8 cellular contexts compared by ENCODE assay signal in genomic region chr2:20411361-20411894, GRCh38. TPM values are rescaled to one million over a fixed set of nuclear protein-coding genes. Genes with fewer than 3 reads are reported as not detected.
DNase-seq lines count a peak whose midpoint lies in the region; ATAC-seq and TF ChIP-seq lines count a peak whose summit lies in the region.

No MANE protein-coding gene starts in this region.

- peak; percentile 15 for TF ChIP-seq RAD21 in neural cell (conservative IDR thresholded peaks at IDR 0.05)

- intact Hi-C loops in OCI-LY7 (cut with micrococcal nuclease; ENCODE audit: unreplicated experiment) = no loop called here

- TF ChIP-seq CTCF in OCI-LY7 (conservative IDR thresholded peaks at IDR 0.05; ENCODE audit: low read length) (peak; percentile 83), neural cell (IDR thresholded peaks at IDR 0.05; ENCODE audit: poor library complexity, severe bottlenecking) (peak; percentile 42)

- in situ Hi-C loops in Caki2 (cut with HindIII; ENCODE audit: low pct_unique_long_range_greater_than_20kb, low sequenced_read_pairs) = no loop called here

- no peaks in the 10 kb centered on the region for H3K9me2 ChIP-seq in OCI-LY7 (ENCODE audit: insufficient read depth, low read length)
- no peaks in the 10 kb centered on the region for H3K9me2 ChIP-seq in neural cell (ENCODE audit: insufficient read depth, low read length)

- no peaks in the 10 kb centered on the region for H3F3A ChIP-seq in neural cell (ENCODE audit: insufficient read depth, low read length, poor library complexity, severe bottlenecking)

- DNase-seq in Caki2 (ENCODE audit: low read depth) (peak; percentile 56), OCI-LY7 (ENCODE audit: low spot score) (peak; percentile 73), activated T-cell treated with anti-CD3 and anti-CD28 coated beads for 24 hours (ENCODE audit: low read depth) (peak; percentile 53), fibroblast of gingiva (ENCODE audit: low read depth) (peak; percentile 71), stromal cell of bone marrow (ENCODE audit: low read depth) (peak; percentile 68)

- POLR2A ChIA-PET in OCI-LY7 (lab: Charles Lee) = interaction anchor here (0.6 to 1.6 kb wide), 4 partner anchors 13 to 84 kb away, joined by 3 to 8 read pairs (median 4); no protein-coding TSS in a partner anchor

- no peak overlapping the region for H3K9ac ChIP-seq in neural cell (ENCODE audit: low read length)

- H3K36me3 ChIP-seq in OCI-LY7 (ENCODE audit: insufficient read depth, low read length) (no peaks in the 10 kb centered on the region), neural cell (ENCODE audit: insufficient read depth, low read length) (no peaks in the 10 kb centered on the region)

- H3K4me3 ChIP-seq in OCI-LY7 (ENCODE audit: low read depth, low read length, poor library complexity, severe bottlenecking) = no peak overlapping the region
- no peak overlapping the region for H3K4me3 ChIP-seq in neural cell (ENCODE audit: low read length)

- ATAC-seq in GM19372 (IDR thresholded peaks at IDR 0.05; ENCODE audit: low read depth, unreplicated experiment) = peak; percentile 100
- peak; percentile 100 for ATAC-seq in HG03432 (IDR thresholded peaks at IDR 0.05; ENCODE audit: unreplicated experiment)

- H3K27ac ChIP-seq in OCI-LY7 (ENCODE audit: low read depth, low read length, poor library complexity, severe bottlenecking) (no peak overlapping the region), neural cell (ENCODE audit: low read length) (no peak overlapping the region)

- no peaks in the 10 kb centered on the region for H3K4me1 ChIP-seq in OCI-LY7 (ENCODE audit: insufficient read depth, low read length, poor library complexity, severe bottlenecking)

- CTCF ChIA-PET in OCI-LY7 (lab: Charles Lee; ENCODE audit: unreplicated experiment) = interaction anchor here (0.6 to 2.3 kb wide), 8 partner anchors 8 to 201 kb away, joined by 3 to 13 read pairs (median 6); no protein-coding TSS in a partner anchor

- no peaks in the 10 kb centered on the region for H3K27me3 ChIP-seq in neural cell (ENCODE audit: insufficient read depth, low read depth, low read length)

- no peak for TF ChIP-seq EP300 in neural cell (conservative IDR thresholded peaks at IDR 0.05; ENCODE audit: poor library complexity, severe bottlenecking)

- no TSS peak for BruUV-seq in OCI-LY7 (replicated peaks; lab: Mats Ljungman, UMichigan)

- peaks cover 24% of the 10 kb centered on the region for H3K9me3 ChIP-seq in OCI-LY7 (ENCODE audit: low read length)
- peaks cover 4% of the 10 kb centered on the region for H3K9me3 ChIP-seq in neural cell (ENCODE audit: low read length)

- H2AFZ ChIP-seq in OCI-LY7 (ENCODE audit: low read length) (no peak overlapping the region), neural cell (ENCODE audit: low read depth, low read length) (no peak overlapping the region)

- no peak overlapping the region for H3K4me2 ChIP-seq in OCI-LY7 (ENCODE audit: low read length)
- H3K4me2 ChIP-seq in neural cell (ENCODE audit: low read length) = no peak overlapping the region

- no peaks in the 10 kb centered on the region for H4K20me1 ChIP-seq in OCI-LY7 (ENCODE audit: insufficient read depth, low read length)
- no peaks in the 10 kb centered on the region for H4K20me1 ChIP-seq in neural cell (ENCODE audit: insufficient read depth)

- H3K79me2 ChIP-seq in OCI-LY7 (ENCODE audit: insufficient read depth, low read depth, low read length) (no peaks in the 10 kb centered on the region), neural cell (replicated peaks; ENCODE audit: insufficient read depth, low read length) (no peaks in the 10 kb centered on the region)

TF ChIP-seq in neural cell, 6 proteins besides CTCF, POLR2A, EP300 and RAD21:
- TF ChIP-seq SMC3 (conservative IDR thresholded peaks at IDR 0.05; ENCODE audit: poor library complexity) (peak; percentile 25), MXI1 (conservative IDR thresholded peaks at IDR 0.05; ENCODE audit: poor library complexity, severe bottlenecking) (no peak)

RNA-seq across cellular contexts. Expression of gene RHOB, which starts 35.4 kb away (rescaled TPM):
- 151 and 158 TPM in 2 replicates for total RNA-seq in Caki2 (2014; rRNA removed; shearing (Covaris generic); ENCODE audit: low replicate concordance)
- 0.15 TPM in 1 of 2 replicates, not detected in the other for total RNA-seq in OCI-LY7 (2014; rRNA removed; shearing (Covaris generic))
- total RNA-seq in OCI-LY7 (2022) = 0.36 TPM in 1 of 2 replicates, not detected in the other
- polyA plus RNA-seq in neural cell = 205 and 214 TPM in 2 replicates
- 170 and 218 TPM in 2 replicates for polyA minus RNA-seq in neural cell

Comparison
In these comparisons a context has a peak if more than half of its experiments do, and no peak if none do; other contexts are left out.
1. RNA of gene RHOB, which starts 35.4 kb away (total RNA-seq): 151 to 158 TPM in Caki2; 0.15 to 0.36 TPM in OCI-LY7; every median in the first group is over 100 times any median in the second.
2. Peak in every context shown above with its lines, with median percentiles within 50 percentile points of each other: DNase-seq.